In the genomic region with DNA sequence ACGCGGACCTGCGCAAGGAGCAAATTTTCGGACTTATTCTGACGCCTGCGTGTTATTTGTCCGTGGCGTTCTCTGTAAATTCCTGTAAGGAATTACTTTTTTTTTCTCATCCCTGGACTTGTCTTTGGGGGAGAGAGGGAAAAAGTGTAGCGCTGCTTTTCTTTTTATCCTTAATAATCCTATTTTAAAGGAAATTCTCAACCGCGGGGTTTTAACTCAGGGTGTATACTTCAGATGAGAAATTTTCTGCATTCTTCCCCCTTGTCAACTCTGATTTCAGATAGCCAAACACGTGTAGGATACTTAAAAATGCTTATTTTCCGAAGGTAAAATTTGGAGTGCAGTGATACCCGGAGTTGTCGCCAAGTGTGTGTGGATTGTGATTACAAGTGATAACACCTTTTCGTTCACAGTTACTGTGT, we compare ENCODE assay signal across 8 cellular contexts. TPM values are rescaled to one million over a fixed set of nuclear protein-coding genes. Genes with fewer than 3 reads are reported as not detected.
DNase-seq lines count a peak whose midpoint lies in the region; ATAC-seq and TF ChIP-seq lines count a peak whose summit lies in the region.

No MANE protein-coding gene starts in this region.

- POLR2A ChIA-PET in naive thymus-derived CD4-positive, alpha-beta T cell (lab: Charles Lee) = no interaction called here

- no peaks in the 10 kb centered on the region for H3K9me3 ChIP-seq in NT2/D1 (ENCODE audit: insufficient read depth, low read length)
- no peaks in the 10 kb centered on the region for H3K9me3 ChIP-seq in naive thymus-derived CD4-positive, alpha-beta T cell (ENCODE audit: control insufficient read depth in 2 of 3, low read length in 3 of 3)

- H3K36me3 Mint-ChIP-seq in naive thymus-derived CD4-positive, alpha-beta T cell = peaks cover 0 to 12% (median 6%) of the 10 kb centered on the region in 5 donors

- peak overlapping the region; percentile 95 for H3K9ac ChIP-seq in NT2/D1 (ENCODE audit: insufficient read length, low read depth)

- peak overlapping the region; percentile 81 for H3K4me3 ChIP-seq in GM06990 (replicated peaks; ENCODE audit: low read depth, low read length)
- H3K4me3 ChIP-seq in NT2/D1 (ENCODE audit: insufficient read length, low read depth) = peak overlapping the region; percentile 85
- H3K4me3 ChIP-seq in naive thymus-derived CD4-positive, alpha-beta T cell (ENCODE audit: low read length) = peak overlapping the region; percentile 75

- no peaks in the 10 kb centered on the region for H3K27me3 Mint-ChIP-seq in naive thymus-derived CD4-positive, alpha-beta T cell

- H3K4me1 ChIP-seq in NT2/D1 (ENCODE audit: insufficient read depth, insufficient read length) = no peaks in the 10 kb centered on the region
- H3K4me1 ChIP-seq in naive thymus-derived CD4-positive, alpha-beta T cell (ENCODE audit: control insufficient read depth in 2 of 2, insufficient read depth in 2 of 2, low read length in 2 of 2) = peaks cover 7 to 21% of the 10 kb centered on the region in 2 donors

- no peak for TF ChIP-seq CTCF in GM06990 (IDR thresholded peaks at IDR 0.05; ENCODE audit: insufficient read depth, low read length, poor library complexity, severe bottlenecking)

- peak overlapping the region; percentile 88 to 99 (median 98) for H3K4me3 Mint-ChIP-seq in naive thymus-derived CD4-positive, alpha-beta T cell

- no peak for ATAC-seq in naive thymus-derived CD4-positive, alpha-beta T cell
- ATAC-seq in HG03469 (IDR thresholded peaks at IDR 0.05; ENCODE audit: unreplicated experiment) (no peak), GM18511 (IDR thresholded peaks at IDR 0.05; ENCODE audit: unreplicated experiment) (no peak)

- no peaks in the 10 kb centered on the region for H3K36me3 ChIP-seq in GM06990 (ENCODE audit: control insufficient read depth, insufficient read depth, low read length)
- H3K36me3 ChIP-seq in NT2/D1 (ENCODE audit: insufficient read depth, insufficient read length, low read length) = peaks cover 4% of the 10 kb centered on the region
- H3K36me3 ChIP-seq in naive thymus-derived CD4-positive, alpha-beta T cell (ENCODE audit: control insufficient read depth in 2 of 3, insufficient read depth in 3 of 3, low read length in 3 of 3) = peaks cover 0 to 8% (median 0%) of the 10 kb centered on the region in 3 experiments

- CTCF ChIA-PET in naive thymus-derived CD4-positive, alpha-beta T cell (lab: Charles Lee) = no interaction called here

- peak overlapping the region; percentile 83 for H3K27ac ChIP-seq in naive thymus-derived CD4-positive, alpha-beta T cell (ENCODE audit: low read depth, low read length)

- H3K4me1 Mint-ChIP-seq in naive thymus-derived CD4-positive, alpha-beta T cell = peaks cover 40 to 62% (median 57%) of the 10 kb centered on the region in 7 donors

- DNase-seq in GM06990 (ENCODE audit: extremely low read depth, insufficient read length) (no peak), NT2/D1 (ENCODE audit: low read depth, low spot score) (no peak), dermis blood vessel endothelial cell (peak; percentile 27), NCI-H82 (lab: John Stamatoyannopoulos, UW) (no peak), midbrain (lab: John Stamatoyannopoulos, UW) (no peak)
- DNase-seq in naive thymus-derived CD4-positive, alpha-beta T cell = peak in 3 of 9 donors; percentile 7 to 18 (median 15)

- intact Hi-C loops in naive thymus-derived CD4-positive, alpha-beta T cell (cut with micrococcal nuclease) = loop anchor here (1.0 to 5.0 kb wide), 7 partner anchors 45 to 1465 kb away; partner anchors contain the start of genes EPB41L4A (in 1 of the 2), NREP (in 1 of the 2), STARD4 (in 1 of the 2) and YTHDC2 (in 1 of the 2)

- no peaks in the 10 kb centered on the region for H3K27me3 ChIP-seq in GM06990 (replicated peaks; ENCODE audit: control insufficient read depth, insufficient read depth, low read length)
- H3K27me3 ChIP-seq in NT2/D1 (ENCODE audit: insufficient read depth, insufficient read length) = no peaks in the 10 kb centered on the region
- no peaks in the 10 kb centered on the region for H3K27me3 ChIP-seq in naive thymus-derived CD4-positive, alpha-beta T cell (ENCODE audit: control insufficient read depth in 2 of 2, insufficient read depth in 2 of 2, low read length in 2 of 2)

- peak overlapping the region; percentile 89 to 98 (median 95) for H3K27ac Mint-ChIP-seq in naive thymus-derived CD4-positive, alpha-beta T cell

- no peaks in the 10 kb centered on the region for H3K9me3 Mint-ChIP-seq in naive thymus-derived CD4-positive, alpha-beta T cell

RNA-seq across cellular contexts. Expression of gene DCP2, which starts 0.9 kb away (rescaled TPM):
- 55.7 and 67.2 TPM in 2 replicates for total RNA-seq in dermis blood vessel endothelial cell
- 100 to 1,000 TPM in 1 of 5 experiments, 10 to 100 TPM in 4; 60.2 to 101 (median 85.1) TPM for total RNA-seq in naive thymus-derived CD4-positive, alpha-beta T cell
- 10 to 100 TPM; 50.7 to 55.8 TPM for polyA plus RNA-seq in naive thymus-derived CD4-positive, alpha-beta T cell

RNA-seq across cellular contexts. Expression of gene REEP5, which starts 55.4 kb away (rescaled TPM):
- 40.7 and 50.8 TPM in 2 replicates for total RNA-seq in dermis blood vessel endothelial cell
- 10 to 100 TPM; 16.4 to 83.9 (median 30.0) TPM for total RNA-seq in naive thymus-derived CD4-positive, alpha-beta T cell
- polyA plus RNA-seq in naive thymus-derived CD4-positive, alpha-beta T cell = 10 to 100 TPM; 28.4 to 33.4 TPM
